Comparison of ENCODE assay signal across 7 cellular contexts in genomic region chr12:93711502-93711901, GRCh38. TPM values are rescaled to one million over a fixed set of nuclear protein-coding genes. Genes with fewer than 3 reads are reported as not detected.
A peak's percentile ranks its signal among the peaks of the same experiment; 100 is the strongest.
DNase-seq lines count a peak whose midpoint lies in the region; ATAC-seq and TF ChIP-seq lines count a peak whose summit lies in the region.
"Not testable (repeated sequence)": the region's sequence is repeated elsewhere in the genome, so short reads cannot be mapped to it uniquely, and the experiment has no call there.

No MANE protein-coding gene starts in this region.

- not testable (repeated sequence) for TF ChIP-seq POLR2A in esophagus squamous epithelium (IDR thresholded peaks at IDR 0.05); suprapubic skin (IDR thresholded peaks at IDR 0.05); transverse colon (IDR thresholded peaks at IDR 0.05)

- intact Hi-C loops in ascending aorta (cut with DNase I); esophagus squamous epithelium (cut with DNase I); sciatic nerve (cut with DNase I); transverse colon (cut with DNase I; ENCODE audit: low total_unique reads): not testable (repeated sequence)

- in situ Hi-C loops in transverse colon (cut with MboI; ENCODE audit: low pct_ligation_motif_present in 1 of 4, low pct_unique_long_range_greater_than_20kb in 1 of 4, low sequenced_read_pairs in 3 of 4), result not testable (repeated sequence)

- H3K4me2 ChIP-seq in osteoblast (ENCODE audit: insufficient read depth, low read length), result not testable (repeated sequence)

- not testable (repeated sequence) for H3K27me3 ChIP-seq in ascending aorta; esophagus squamous epithelium; right atrium auricular region; osteoblast (ENCODE audit: insufficient read depth, low read length); suprapubic skin; transverse colon

- TF ChIP-seq EP300 in suprapubic skin (IDR thresholded peaks at IDR 0.05); transverse colon (IDR thresholded peaks at IDR 0.05; ENCODE audit: low read depth): not testable (repeated sequence)

- peak overlapping the region; percentile 13 to 58 for H3K27ac ChIP-seq in ascending aorta
- H3K27ac ChIP-seq in esophagus squamous epithelium, result peak overlapping the region; percentile 6 to 82 (median 44)
- peak overlapping the region; percentile 64 to 77 for H3K27ac ChIP-seq in right atrium auricular region
- H3K27ac ChIP-seq in osteoblast (ENCODE audit: low read depth, low read length), result not testable (repeated sequence)
- peak overlapping the region; percentile 68 for H3K27ac ChIP-seq in suprapubic skin
- H3K27ac ChIP-seq in transverse colon, result peak overlapping the region; percentile 55 to 80 (median 64)

- H3K36me3 ChIP-seq in ascending aorta; esophagus squamous epithelium; right atrium auricular region; osteoblast (ENCODE audit: insufficient read depth, low read length); suprapubic skin; transverse colon: not testable (repeated sequence)

- H3K79me2 ChIP-seq in osteoblast (ENCODE audit: insufficient read depth, low read length), result not testable (repeated sequence)

- H3K4me3 ChIP-seq in ascending aorta; esophagus squamous epithelium; right atrium auricular region; osteoblast (ENCODE audit: insufficient read depth, low read length); suprapubic skin; transverse colon: not testable (repeated sequence)

- ATAC-seq in sciatic nerve, result peak; percentile 53

- 100% methylated on average over 1 of the region's 1 CpG for WGBS in esophagus squamous epithelium, 2 donors
- 100% methylated on average over 1 of the region's 1 CpG for WGBS in suprapubic skin
- 94% methylated on average over 1 of the region's 1 CpG; no CpG with 5 or more reads in 1 of the 2 donors for WGBS in transverse colon (ENCODE audit: low coverage in 1 of 2), 2 donors

- DNase-seq in ascending aorta (ENCODE audit: low spot score in 2 of 2); esophagus squamous epithelium (lab: John Stamatoyannopoulos, UW); right atrium auricular region (ENCODE audit: low spot score); sciatic nerve (ENCODE audit: low spot score); suprapubic skin (ENCODE audit: low spot score in 2 of 2); transverse colon: not testable (repeated sequence)
- peak; percentile 26 for DNase-seq in osteoblast (ENCODE audit: insufficient read length, low spot score, missing footprints)

- not testable (repeated sequence) for TF ChIP-seq CTCF in ascending aorta (IDR thresholded peaks at IDR 0.05); esophagus squamous epithelium (IDR thresholded peaks at IDR 0.05); right atrium auricular region (IDR thresholded peaks at IDR 0.05); osteoblast (IDR thresholded peaks at IDR 0.05; ENCODE audit: extremely low read depth, low read depth, low read length); suprapubic skin (IDR thresholded peaks at IDR 0.05); transverse colon (IDR thresholded peaks at IDR 0.05)

- peaks cover 10 to 29% of the 10 kb centered on the region in 2 donors for H3K9me3 ChIP-seq in ascending aorta
- H3K9me3 ChIP-seq in esophagus squamous epithelium, result peaks cover 0 to 13% (median 7%) of the 10 kb centered on the region in 3 donors
- peaks cover 0 to 18% of the 10 kb centered on the region in 2 donors for H3K9me3 ChIP-seq in right atrium auricular region
- not testable (repeated sequence) for H3K9me3 ChIP-seq in osteoblast (ENCODE audit: low read depth, low read length); suprapubic skin; transverse colon

- H4K20me1 ChIP-seq in osteoblast (ENCODE audit: insufficient read depth, low read length), result not testable (repeated sequence)

- not testable (repeated sequence) for H2AFZ ChIP-seq in osteoblast (ENCODE audit: low read length)

- H3K4me1 ChIP-seq in ascending aorta (peaks cover 0 to 23% of the 10 kb centered on the region in 2 donors), esophagus squamous epithelium (peaks cover 0 to 45% (median 4%) of the 10 kb centered on the region in 3 donors), right atrium auricular region (peaks cover 0 to 38% of the 10 kb centered on the region in 2 donors), osteoblast (ENCODE audit: insufficient read depth, low read length) (peaks cover 11% of the 10 kb centered on the region), suprapubic skin (peaks cover 38% of the 10 kb centered on the region), transverse colon (peaks cover 9 to 26% (median 16%) of the 10 kb centered on the region in 4 donors)

RNA-seq across cellular contexts. Expression of gene CRADD, which starts 34.3 kb away (rescaled TPM):
- total RNA-seq in ascending aorta (not detected), esophagus squamous epithelium (10 to 100 TPM; 20.2 to 22.9 (median 21.7) TPM), right atrium auricular region (10 to 100 TPM; 56.1 to 94.8 TPM), osteoblast (15.3 and 15.6 TPM in 2 replicates), sciatic nerve (20.6 TPM), suprapubic skin (10 to 100 TPM; 29.3 to 61.7 (median 46.5) TPM), transverse colon (10 to 100 TPM; 45.6 to 59.3 (median 56.3) TPM)

Comparison
In these comparisons a context has a peak if more than half of its experiments do, and no peak if none do; other contexts are left out.
1. RNA of gene CRADD, which starts 34.3 kb away (total RNA-seq): 56.1 to 94.8 TPM in right atrium auricular region, 45.6 to 59.3 TPM in transverse colon, 29.3 to 61.7 TPM in suprapubic skin, 20.2 to 22.9 TPM in esophagus squamous epithelium, 20.6 TPM in sciatic nerve (single experiment) and 15.3 to 15.6 TPM in osteoblast; not detected in ascending aorta (single experiment); every median in the first group is over 10 times any median in the second.